ENCODE assay signal across 8 cellular contexts in genomic region chr21:34885636-34886553, GRCh38.
DNase-seq lines count a peak whose midpoint lies in the region; ATAC-seq and TF ChIP-seq lines count a peak whose summit lies in the region.

No MANE protein-coding gene starts in this region.

- in situ Hi-C loops in GM13976 (cut with MboI; ENCODE audit: low sequenced_read_pairs, unreplicated experiment) = loop anchor here (10.0 kb wide), 2 partner anchors 159 to 519 kb away; partner anchors contain the start of gene RUNX1

- peak overlapping the region; percentile 91 to 96 for H3K9ac ChIP-seq in duodenal mucosa (ENCODE audit: low read depth in 1 of 2, low read length in 2 of 2)

- H3K4me1 ChIP-seq in Peyer's patch (peaks cover 0 to 8% (median 7%) of the 10 kb centered on the region in 4 donors), duodenal mucosa (ENCODE audit: control insufficient read depth in 1 of 2, insufficient read depth in 2 of 2, low read length in 2 of 2) (peaks cover 23 to 35% of the 10 kb centered on the region in 2 donors)

- H3K27ac ChIP-seq in Peyer's patch = peak overlapping the region; percentile 88 to 93 (median 90)
- peak overlapping the region; percentile 87 for H3K27ac ChIP-seq in duodenal mucosa (ENCODE audit: low read depth, low read length)

- H3K27me3 Mint-ChIP-seq in natural killer cell treated with Interleukin-12 subunit alpha and Interleukin-12 subunit beta and Interleukin-15 and Interleukin-18, amount 100 ng/mL, for 72 hours = no peaks in the 10 kb centered on the region

- peak; percentile 21 for DNase-seq in GM13976 (ENCODE audit: low spot score)
- DNase-seq in Peyer's patch = peak in 2 of 3 donors; percentile 71
- DNase-seq in natural killer cell treated with Interleukin-12 subunit alpha and Interleukin-12 subunit beta and Interleukin-15 and Interleukin-18, amount 100 ng/mL, for 72 hours (ENCODE audit: low spot score) = no peak
- DNase-seq in NK-92 treated with Interleukin-12 subunit alpha and Interleukin-12 subunit beta, amount 100 ng/mL, for 24 hours (lab: John Stamatoyannopoulos, UW) = no peak
- DNase-seq in effector CD8-positive, alpha-beta T cell (lab: John Stamatoyannopoulos, UW) = no peak

- H3K9me3 ChIP-seq in Peyer's patch (no peaks in the 10 kb centered on the region), duodenal mucosa (ENCODE audit: control insufficient read depth in 1 of 2, low read length in 2 of 2) (no peaks in the 10 kb centered on the region)

- H3K9me3 Mint-ChIP-seq in natural killer cell treated with Interleukin-12 subunit alpha and Interleukin-12 subunit beta and Interleukin-15 and Interleukin-18, amount 100 ng/mL, for 72 hours = no peaks in the 10 kb centered on the region

- TF ChIP-seq CTCF in GM13976 (IDR thresholded peaks at IDR 0.05; ENCODE audit: borderline replicate concordance, control extremely low read depth, extremely low read depth, insufficient read depth, missing control alignments) (no peak), Peyer's patch (IDR thresholded peaks at IDR 0.05) (peak in 1 of 6 experiments; percentile 9)

- peaks cover 43 to 53% of the 10 kb centered on the region in 2 donors for H3K4me1 Mint-ChIP-seq in natural killer cell treated with Interleukin-12 subunit alpha and Interleukin-12 subunit beta and Interleukin-15 and Interleukin-18, amount 100 ng/mL, for 72 hours (ENCODE audit: low read depth in 2 of 2)

- H3K4me3 Mint-ChIP-seq in natural killer cell treated with Interleukin-12 subunit alpha and Interleukin-12 subunit beta and Interleukin-15 and Interleukin-18, amount 100 ng/mL, for 72 hours = peak overlapping the region; percentile 98

- H3K4me3 ChIP-seq in Peyer's patch = peak overlapping the region; percentile 58 to 93 (median 86)
- H3K4me3 ChIP-seq in duodenal mucosa (ENCODE audit: low read depth in 1 of 2, low read length in 2 of 2) = peak overlapping the region; percentile 83 to 90

- H3K27me3 ChIP-seq in Peyer's patch = peaks cover 0 to 4% of the 10 kb centered on the region in 2 donors
- peaks cover 0 to 1% of the 10 kb centered on the region in 2 donors for H3K27me3 ChIP-seq in duodenal mucosa (ENCODE audit: control insufficient read depth in 1 of 2, insufficient read depth in 2 of 2, low read length in 2 of 2)

- peak overlapping the region; percentile 99 to 100 for H3K27ac Mint-ChIP-seq in natural killer cell treated with Interleukin-12 subunit alpha and Interleukin-12 subunit beta and Interleukin-15 and Interleukin-18, amount 100 ng/mL, for 72 hours

- H3K36me3 Mint-ChIP-seq in natural killer cell treated with Interleukin-12 subunit alpha and Interleukin-12 subunit beta and Interleukin-15 and Interleukin-18, amount 100 ng/mL, for 72 hours = peaks cover 6% of the 10 kb centered on the region

- no peak for ATAC-seq in natural killer cell treated with Interleukin-12 subunit alpha and Interleukin-12 subunit beta and Interleukin-15 and Interleukin-18, amount 100 ng/mL, for 72 hours
- no peak for ATAC-seq in HG03565 (IDR thresholded peaks at IDR 0.05; ENCODE audit: unreplicated experiment)
- no peak for ATAC-seq in GM21447 (IDR thresholded peaks at IDR 0.05; ENCODE audit: unreplicated experiment)

- TF ChIP-seq POLR2A in Peyer's patch (IDR thresholded peaks at IDR 0.05) = peak in 1 of 2 donors; percentile 50

- no peaks in the 10 kb centered on the region for H3K36me3 ChIP-seq in Peyer's patch
- no peaks in the 10 kb centered on the region for H3K36me3 ChIP-seq in duodenal mucosa (ENCODE audit: control insufficient read depth in 1 of 2, insufficient read depth in 2 of 2, low read length in 2 of 2)

Comparison
In these comparisons a context has a peak if more than half of its experiments do, and no peak if none do; other contexts are left out.
1. DNase-seq: peak in GM13976 (single experiment) and Peyer's patch (2 of 3); none in natural killer cell treated with Interleukin-12 subunit alpha and Interleukin-12 subunit beta and Interleukin-15 and Interleukin-18, amount 100 ng/mL, for 72 hours (single experiment), NK-92 treated with Interleukin-12 subunit alpha and Interleukin-12 subunit beta, amount 100 ng/mL, for 24 hours (single experiment) and effector CD8-positive, alpha-beta T cell (single experiment).